1 cellular context compared by ENCODE assay signal in the genomic region with DNA sequence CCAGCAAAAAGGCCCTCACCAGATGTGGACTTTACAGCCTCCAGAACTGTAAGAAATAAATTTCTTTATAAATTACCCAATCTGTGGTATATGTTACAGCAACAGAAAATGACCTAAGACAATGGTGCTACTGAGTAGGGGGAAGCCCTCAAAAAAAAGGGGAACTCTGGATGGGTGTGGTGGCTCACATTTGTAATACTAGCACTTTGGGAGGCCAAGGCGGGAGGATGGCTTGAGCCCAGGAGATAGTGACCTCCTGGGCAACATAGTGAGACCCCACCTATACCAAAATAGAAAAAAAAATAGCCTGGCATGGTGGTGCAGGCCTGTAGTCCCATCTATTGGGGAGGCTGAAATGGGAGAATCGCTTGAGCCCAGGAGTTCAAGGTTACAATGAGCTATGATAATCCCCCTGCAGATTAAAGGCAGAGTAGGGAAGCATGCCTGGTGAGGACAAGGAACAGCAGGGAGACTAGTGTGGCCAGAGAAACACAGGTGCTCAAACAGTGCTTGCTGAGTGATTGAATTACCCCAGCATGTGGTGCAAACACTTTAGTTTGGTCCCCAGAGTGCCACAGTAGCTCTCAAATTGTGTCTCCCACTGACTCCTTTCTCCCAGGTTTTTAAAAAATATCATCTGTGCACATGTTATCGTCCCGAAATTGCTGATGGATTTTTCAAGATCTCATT.
TF ChIP-seq lines count a peak whose summit lies in the region.

No MANE protein-coding gene starts in this region.

TF ChIP-seq in H1, 55 proteins besides CTCF, POLR2A, EP300 and RAD21 (continued from another document):
- TF ChIP-seq PHF8 (conservative IDR thresholded peaks at IDR 0.05; ENCODE audit: low read depth, low read length), result no peak
